1 cellular context compared by ENCODE assay signal in genomic region chr1:34792424-34792823, GRCh38.
TF ChIP-seq lines count a peak whose summit lies in the region.

No MANE protein-coding gene starts in this region.

TF ChIP-seq in GM23338, 12 proteins besides CTCF, POLR2A, EP300 and RAD21 (continued from another document):
- TF ChIP-seq ZNF462 (CRISPR knock-in tag; IDR thresholded peaks at IDR 0.05) (no peak), ZNF331 (CRISPR knock-in tag; IDR thresholded peaks at IDR 0.05; ENCODE audit: low read depth) (no peak), ZNF114 (CRISPR knock-in tag; IDR thresholded peaks at IDR 0.05) (no peak), NANOG (IDR thresholded peaks at IDR 0.05; ENCODE audit: borderline replicate concordance) (no peak), REST (IDR thresholded peaks at IDR 0.05; ENCODE audit: unreplicated experiment) (no peak), POLR2AphosphoS5 (IDR thresholded peaks at IDR 0.05; ENCODE audit: low read depth) (no peak), STAT1 (IDR thresholded peaks at IDR 0.05; ENCODE audit: unreplicated experiment) (no peak), JUNB (IDR thresholded peaks at IDR 0.05; ENCODE audit: unreplicated experiment) (no peak), CREB1 (CRISPR knock-in tag; IDR thresholded peaks at IDR 0.05; ENCODE audit: low read depth) (no peak)
